2 cellular contexts compared by ENCODE assay signal in genomic region chr15:83155937-83156336, GRCh38.
TF ChIP-seq lines count a peak whose summit lies in the region.

No MANE protein-coding gene starts in this region.

TF ChIP-seq in GM23338, 12 proteins besides CTCF, POLR2A, EP300 and RAD21 (continued from another document):
- TF ChIP-seq REST (IDR thresholded peaks at IDR 0.05; ENCODE audit: unreplicated experiment) (no peak), STAT1 (IDR thresholded peaks at IDR 0.05; ENCODE audit: unreplicated experiment) (no peak), ZNF462 (CRISPR knock-in tag; IDR thresholded peaks at IDR 0.05) (no peak), JUNB (IDR thresholded peaks at IDR 0.05; ENCODE audit: unreplicated experiment) (no peak), CREB1 (CRISPR knock-in tag; IDR thresholded peaks at IDR 0.05; ENCODE audit: low read depth) (no peak), EZH2 (IDR thresholded peaks at IDR 0.05; ENCODE audit: low read depth, unreplicated experiment) (no peak), ETS1 (IDR thresholded peaks at IDR 0.05) (no peak), ZNF331 (CRISPR knock-in tag; IDR thresholded peaks at IDR 0.05; ENCODE audit: low read depth) (no peak), POLR2AphosphoS5 (IDR thresholded peaks at IDR 0.05; ENCODE audit: low read depth) (no peak)

TF ChIP-seq in WTC11, 78 proteins besides CTCF, POLR2A, EP300 and RAD21 (continued from another document):
- TF ChIP-seq HMGXB4 (CRISPR knock-in tag; IDR thresholded peaks at IDR 0.05) = no peak
- TF ChIP-seq ZNF423 (CRISPR knock-in tag; IDR thresholded peaks at IDR 0.05) = no peak
- TF ChIP-seq, protein P1, sequence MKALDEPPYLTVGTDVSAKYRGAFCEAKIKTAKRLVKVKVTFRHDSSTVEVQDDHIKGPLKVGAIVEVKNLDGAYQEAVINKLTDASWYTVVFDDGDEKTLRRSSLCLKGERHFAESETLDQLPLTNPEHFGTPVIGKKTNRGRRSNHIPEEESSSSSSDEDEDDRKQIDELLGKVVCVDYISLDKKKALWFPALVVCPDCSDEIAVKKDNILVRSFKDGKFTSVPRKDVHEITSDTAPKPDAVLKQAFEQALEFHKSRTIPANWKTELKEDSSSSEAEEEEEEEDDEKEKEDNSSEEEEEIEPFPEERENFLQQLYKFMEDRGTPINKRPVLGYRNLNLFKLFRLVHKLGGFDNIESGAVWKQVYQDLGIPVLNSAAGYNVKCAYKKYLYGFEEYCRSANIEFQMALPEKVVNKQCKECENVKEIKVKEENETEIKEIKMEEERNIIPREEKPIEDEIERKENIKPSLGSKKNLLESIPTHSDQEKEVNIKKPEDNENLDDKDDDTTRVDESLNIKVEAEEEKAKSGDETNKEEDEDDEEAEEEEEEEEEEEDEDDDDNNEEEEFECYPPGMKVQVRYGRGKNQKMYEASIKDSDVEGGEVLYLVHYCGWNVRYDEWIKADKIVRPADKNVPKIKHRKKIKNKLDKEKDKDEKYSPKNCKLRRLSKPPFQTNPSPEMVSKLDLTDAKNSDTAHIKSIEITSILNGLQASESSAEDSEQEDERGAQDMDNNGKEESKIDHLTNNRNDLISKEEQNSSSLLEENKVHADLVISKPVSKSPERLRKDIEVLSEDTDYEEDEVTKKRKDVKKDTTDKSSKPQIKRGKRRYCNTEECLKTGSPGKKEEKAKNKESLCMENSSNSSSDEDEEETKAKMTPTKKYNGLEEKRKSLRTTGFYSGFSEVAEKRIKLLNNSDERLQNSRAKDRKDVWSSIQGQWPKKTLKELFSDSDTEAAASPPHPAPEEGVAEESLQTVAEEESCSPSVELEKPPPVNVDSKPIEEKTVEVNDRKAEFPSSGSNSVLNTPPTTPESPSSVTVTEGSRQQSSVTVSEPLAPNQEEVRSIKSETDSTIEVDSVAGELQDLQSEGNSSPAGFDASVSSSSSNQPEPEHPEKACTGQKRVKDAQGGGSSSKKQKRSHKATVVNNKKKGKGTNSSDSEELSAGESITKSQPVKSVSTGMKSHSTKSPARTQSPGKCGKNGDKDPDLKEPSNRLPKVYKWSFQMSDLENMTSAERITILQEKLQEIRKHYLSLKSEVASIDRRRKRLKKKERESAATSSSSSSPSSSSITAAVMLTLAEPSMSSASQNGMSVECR (CRISPR knock-in tag; IDR thresholded peaks at IDR 0.05; ENCODE audit: borderline replicate concordance) = no peak
- TF ChIP-seq STAT6 (CRISPR knock-in tag; conservative IDR thresholded peaks at IDR 0.05; ENCODE audit: low read depth) = no peak
- TF ChIP-seq IRF2 (CRISPR knock-in tag; IDR thresholded peaks at IDR 0.05; ENCODE audit: borderline replicate concordance, low read depth) = no peak
- TF ChIP-seq ATF6 (CRISPR knock-in tag; IDR thresholded peaks at IDR 0.05) = no peak
- TF ChIP-seq CREM (CRISPR knock-in tag; IDR thresholded peaks at IDR 0.05) = no peak
- no peak for TF ChIP-seq HMGA2 (CRISPR knock-in tag; IDR thresholded peaks at IDR 0.05)
- TF ChIP-seq ZNF532 (CRISPR knock-in tag; IDR thresholded peaks at IDR 0.05; ENCODE audit: borderline replicate concordance) = no peak
